Comparison of ENCODE assay signal across 2 cellular contexts in the genomic region with DNA sequence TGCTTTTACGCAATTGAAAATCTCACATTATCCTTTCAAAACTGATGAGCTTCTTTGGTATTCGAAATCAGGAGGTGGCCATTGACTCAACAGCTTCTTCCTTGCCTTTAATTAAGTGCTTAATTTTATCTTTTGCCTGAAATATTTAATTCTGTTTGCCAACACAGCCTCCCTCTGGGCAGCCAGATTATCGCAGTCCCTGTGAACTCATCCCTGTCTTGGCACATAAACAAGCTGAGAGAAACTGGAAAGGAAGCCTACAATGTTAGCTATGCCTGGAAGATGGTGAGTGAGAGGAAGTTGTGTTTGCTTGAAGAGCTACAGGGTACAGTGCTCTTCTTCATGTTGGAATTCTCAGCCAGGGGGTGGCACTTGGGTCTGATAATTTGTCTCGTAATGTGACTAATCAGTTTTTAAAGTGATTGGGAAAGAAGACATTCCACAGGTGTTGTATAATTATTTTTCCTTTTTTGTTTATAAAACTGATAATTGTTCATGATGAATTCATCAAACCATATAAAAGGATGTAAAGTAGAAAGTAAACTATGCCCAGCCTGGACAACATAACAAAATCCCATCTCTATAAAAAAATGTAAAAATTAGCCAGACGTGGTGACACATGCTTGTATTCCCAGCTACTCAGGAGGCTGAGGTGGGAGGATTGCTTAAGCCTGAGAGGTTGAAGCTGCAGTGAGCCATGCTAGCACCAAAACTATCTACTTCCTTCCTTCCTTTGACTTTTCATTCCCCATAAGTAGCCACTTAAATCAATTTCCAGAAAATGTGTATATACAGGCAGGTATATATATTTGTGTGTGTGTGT.
TF ChIP-seq lines count a peak whose summit lies in the region.

No MANE protein-coding gene starts in this region.

TF ChIP-seq in HCT116, 20 proteins besides CTCF, POLR2A, EP300 and RAD21 (continued from another document):
- TF ChIP-seq SRF (IDR thresholded peaks at IDR 0.05; ENCODE audit: low read depth): no peak
- TF ChIP-seq, protein P1, sequence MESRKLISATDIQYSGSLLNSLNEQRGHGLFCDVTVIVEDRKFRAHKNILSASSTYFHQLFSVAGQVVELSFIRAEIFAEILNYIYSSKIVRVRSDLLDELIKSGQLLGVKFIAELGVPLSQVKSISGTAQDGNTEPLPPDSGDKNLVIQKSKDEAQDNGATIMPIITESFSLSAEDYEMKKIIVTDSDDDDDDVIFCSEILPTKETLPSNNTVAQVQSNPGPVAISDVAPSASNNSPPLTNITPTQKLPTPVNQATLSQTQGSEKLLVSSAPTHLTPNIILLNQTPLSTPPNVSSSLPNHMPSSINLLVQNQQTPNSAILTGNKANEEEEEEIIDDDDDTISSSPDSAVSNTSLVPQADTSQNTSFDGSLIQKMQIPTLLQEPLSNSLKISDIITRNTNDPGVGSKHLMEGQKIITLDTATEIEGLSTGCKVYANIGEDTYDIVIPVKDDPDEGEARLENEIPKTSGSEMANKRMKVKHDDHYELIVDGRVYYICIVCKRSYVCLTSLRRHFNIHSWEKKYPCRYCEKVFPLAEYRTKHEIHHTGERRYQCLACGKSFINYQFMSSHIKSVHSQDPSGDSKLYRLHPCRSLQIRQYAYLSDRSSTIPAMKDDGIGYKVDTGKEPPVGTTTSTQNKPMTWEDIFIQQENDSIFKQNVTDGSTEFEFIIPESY (IDR thresholded peaks at IDR 0.05; ENCODE audit: extremely low read depth, insufficient replicate concordance, low read length): no peak
- no peak for TF ChIP-seq EZH2phosphoT487 (IDR thresholded peaks at IDR 0.05; ENCODE audit: borderline replicate concordance)
- no peak for TF ChIP-seq CBX3 (IDR thresholded peaks at IDR 0.05; ENCODE audit: low read depth)
- no peak for TF ChIP-seq FOSL1 (IDR thresholded peaks at IDR 0.05; ENCODE audit: low read depth)
- TF ChIP-seq JUND (IDR thresholded peaks at IDR 0.05): no peak
- no peak for TF ChIP-seq POLR2AphosphoS5 (IDR thresholded peaks at IDR 0.05; ENCODE audit: low read depth, low read length)
- TF ChIP-seq, protein P2, sequence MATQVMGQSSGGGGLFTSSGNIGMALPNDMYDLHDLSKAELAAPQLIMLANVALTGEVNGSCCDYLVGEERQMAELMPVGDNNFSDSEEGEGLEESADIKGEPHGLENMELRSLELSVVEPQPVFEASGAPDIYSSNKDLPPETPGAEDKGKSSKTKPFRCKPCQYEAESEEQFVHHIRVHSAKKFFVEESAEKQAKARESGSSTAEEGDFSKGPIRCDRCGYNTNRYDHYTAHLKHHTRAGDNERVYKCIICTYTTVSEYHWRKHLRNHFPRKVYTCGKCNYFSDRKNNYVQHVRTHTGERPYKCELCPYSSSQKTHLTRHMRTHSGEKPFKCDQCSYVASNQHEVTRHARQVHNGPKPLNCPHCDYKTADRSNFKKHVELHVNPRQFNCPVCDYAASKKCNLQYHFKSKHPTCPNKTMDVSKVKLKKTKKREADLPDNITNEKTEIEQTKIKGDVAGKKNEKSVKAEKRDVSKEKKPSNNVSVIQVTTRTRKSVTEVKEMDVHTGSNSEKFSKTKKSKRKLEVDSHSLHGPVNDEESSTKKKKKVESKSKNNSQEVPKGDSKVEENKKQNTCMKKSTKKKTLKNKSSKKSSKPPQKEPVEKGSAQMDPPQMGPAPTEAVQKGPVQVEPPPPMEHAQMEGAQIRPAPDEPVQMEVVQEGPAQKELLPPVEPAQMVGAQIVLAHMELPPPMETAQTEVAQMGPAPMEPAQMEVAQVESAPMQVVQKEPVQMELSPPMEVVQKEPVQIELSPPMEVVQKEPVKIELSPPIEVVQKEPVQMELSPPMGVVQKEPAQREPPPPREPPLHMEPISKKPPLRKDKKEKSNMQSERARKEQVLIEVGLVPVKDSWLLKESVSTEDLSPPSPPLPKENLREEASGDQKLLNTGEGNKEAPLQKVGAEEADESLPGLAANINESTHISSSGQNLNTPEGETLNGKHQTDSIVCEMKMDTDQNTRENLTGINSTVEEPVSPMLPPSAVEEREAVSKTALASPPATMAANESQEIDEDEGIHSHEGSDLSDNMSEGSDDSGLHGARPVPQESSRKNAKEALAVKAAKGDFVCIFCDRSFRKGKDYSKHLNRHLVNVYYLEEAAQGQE (IDR thresholded peaks at IDR 0.05; ENCODE audit: low read depth): no peak
- TF ChIP-seq, protein P3, sequence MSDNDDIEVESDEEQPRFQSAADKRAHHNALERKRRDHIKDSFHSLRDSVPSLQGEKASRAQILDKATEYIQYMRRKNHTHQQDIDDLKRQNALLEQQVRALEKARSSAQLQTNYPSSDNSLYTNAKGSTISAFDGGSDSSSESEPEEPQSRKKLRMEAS (IDR thresholded peaks at IDR 0.05): no peak
- no peak for TF ChIP-seq SP1 (IDR thresholded peaks at IDR 0.05; ENCODE audit: low read depth)
- no peak for TF ChIP-seq ELF1 (IDR thresholded peaks at IDR 0.05; ENCODE audit: borderline replicate concordance, low read depth)

TF ChIP-seq in HepG2, 621 proteins besides CTCF, POLR2A, EP300 and RAD21 (continues in another document):
- TF ChIP-seq, protein P4, sequence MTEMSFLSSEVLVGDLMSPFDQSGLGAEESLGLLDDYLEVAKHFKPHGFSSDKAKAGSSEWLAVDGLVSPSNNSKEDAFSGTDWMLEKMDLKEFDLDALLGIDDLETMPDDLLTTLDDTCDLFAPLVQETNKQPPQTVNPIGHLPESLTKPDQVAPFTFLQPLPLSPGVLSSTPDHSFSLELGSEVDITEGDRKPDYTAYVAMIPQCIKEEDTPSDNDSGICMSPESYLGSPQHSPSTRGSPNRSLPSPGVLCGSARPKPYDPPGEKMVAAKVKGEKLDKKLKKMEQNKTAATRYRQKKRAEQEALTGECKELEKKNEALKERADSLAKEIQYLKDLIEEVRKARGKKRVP (CRISPR knock-in tag; IDR thresholded peaks at IDR 0.05): no peak
- TF ChIP-seq HNRNPK (IDR thresholded peaks at IDR 0.05; ENCODE audit: low read depth, low read length, poor library complexity, severe bottlenecking) (no peak), KAT8 (CRISPR knock-in tag; IDR thresholded peaks at IDR 0.05) (no peak), KDM4B (CRISPR knock-in tag; IDR thresholded peaks at IDR 0.05) (no peak), CREB1 (IDR thresholded peaks at IDR 0.05) (no peak), CREB1 (CRISPR knock-in tag; IDR thresholded peaks at IDR 0.05) (no peak), ZNF589 (CRISPR knock-in tag; conservative IDR thresholded peaks at IDR 0.05) (no peak), RNF2 (conservative IDR thresholded peaks at IDR 0.05; ENCODE audit: low read depth) (no peak), ZSCAN31 (CRISPR knock-in tag; IDR thresholded peaks at IDR 0.05; ENCODE audit: low read depth) (no peak), YEATS2 (CRISPR knock-in tag; IDR thresholded peaks at IDR 0.05; ENCODE audit: borderline replicate concordance) (no peak), ZMAT3 (CRISPR knock-in tag; conservative IDR thresholded peaks at IDR 0.05) (no peak), KLF12 (CRISPR knock-in tag; IDR thresholded peaks at IDR 0.05; ENCODE audit: borderline replicate concordance) (no peak), ZNF816 (CRISPR knock-in tag; IDR thresholded peaks at IDR 0.05; ENCODE audit: borderline replicate concordance) (no peak)
- TF ChIP-seq, protein P5, sequence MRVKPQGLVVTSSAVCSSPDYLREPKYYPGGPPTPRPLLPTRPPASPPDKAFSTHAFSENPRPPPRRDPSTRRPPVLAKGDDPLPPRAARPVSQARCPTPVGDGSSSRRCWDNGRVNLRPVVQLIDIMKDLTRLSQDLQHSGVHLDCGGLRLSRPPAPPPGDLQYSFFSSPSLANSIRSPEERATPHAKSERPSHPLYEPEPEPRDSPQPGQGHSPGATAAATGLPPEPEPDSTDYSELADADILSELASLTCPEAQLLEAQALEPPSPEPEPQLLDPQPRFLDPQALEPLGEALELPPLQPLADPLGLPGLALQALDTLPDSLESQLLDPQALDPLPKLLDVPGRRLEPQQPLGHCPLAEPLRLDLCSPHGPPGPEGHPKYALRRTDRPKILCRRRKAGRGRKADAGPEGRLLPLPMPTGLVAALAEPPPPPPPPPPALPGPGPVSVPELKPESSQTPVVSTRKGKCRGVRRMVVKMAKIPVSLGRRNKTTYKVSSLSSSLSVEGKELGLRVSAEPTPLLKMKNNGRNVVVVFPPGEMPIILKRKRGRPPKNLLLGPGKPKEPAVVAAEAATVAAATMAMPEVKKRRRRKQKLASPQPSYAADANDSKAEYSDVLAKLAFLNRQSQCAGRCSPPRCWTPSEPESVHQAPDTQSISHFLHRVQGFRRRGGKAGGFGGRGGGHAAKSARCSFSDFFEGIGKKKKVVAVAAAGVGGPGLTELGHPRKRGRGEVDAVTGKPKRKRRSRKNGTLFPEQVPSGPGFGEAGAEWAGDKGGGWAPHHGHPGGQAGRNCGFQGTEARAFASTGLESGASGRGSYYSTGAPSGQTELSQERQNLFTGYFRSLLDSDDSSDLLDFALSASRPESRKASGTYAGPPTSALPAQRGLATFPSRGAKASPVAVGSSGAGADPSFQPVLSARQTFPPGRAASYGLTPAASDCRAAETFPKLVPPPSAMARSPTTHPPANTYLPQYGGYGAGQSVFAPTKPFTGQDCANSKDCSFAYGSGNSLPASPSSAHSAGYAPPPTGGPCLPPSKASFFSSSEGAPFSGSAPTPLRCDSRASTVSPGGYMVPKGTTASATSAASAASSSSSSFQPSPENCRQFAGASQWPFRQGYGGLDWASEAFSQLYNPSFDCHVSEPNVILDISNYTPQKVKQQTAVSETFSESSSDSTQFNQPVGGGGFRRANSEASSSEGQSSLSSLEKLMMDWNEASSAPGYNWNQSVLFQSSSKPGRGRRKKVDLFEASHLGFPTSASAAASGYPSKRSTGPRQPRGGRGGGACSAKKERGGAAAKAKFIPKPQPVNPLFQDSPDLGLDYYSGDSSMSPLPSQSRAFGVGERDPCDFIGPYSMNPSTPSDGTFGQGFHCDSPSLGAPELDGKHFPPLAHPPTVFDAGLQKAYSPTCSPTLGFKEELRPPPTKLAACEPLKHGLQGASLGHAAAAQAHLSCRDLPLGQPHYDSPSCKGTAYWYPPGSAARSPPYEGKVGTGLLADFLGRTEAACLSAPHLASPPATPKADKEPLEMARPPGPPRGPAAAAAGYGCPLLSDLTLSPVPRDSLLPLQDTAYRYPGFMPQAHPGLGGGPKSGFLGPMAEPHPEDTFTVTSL (CRISPR knock-in tag; IDR thresholded peaks at IDR 0.05; ENCODE audit: borderline replicate concordance): no peak
- TF ChIP-seq, protein P6, sequence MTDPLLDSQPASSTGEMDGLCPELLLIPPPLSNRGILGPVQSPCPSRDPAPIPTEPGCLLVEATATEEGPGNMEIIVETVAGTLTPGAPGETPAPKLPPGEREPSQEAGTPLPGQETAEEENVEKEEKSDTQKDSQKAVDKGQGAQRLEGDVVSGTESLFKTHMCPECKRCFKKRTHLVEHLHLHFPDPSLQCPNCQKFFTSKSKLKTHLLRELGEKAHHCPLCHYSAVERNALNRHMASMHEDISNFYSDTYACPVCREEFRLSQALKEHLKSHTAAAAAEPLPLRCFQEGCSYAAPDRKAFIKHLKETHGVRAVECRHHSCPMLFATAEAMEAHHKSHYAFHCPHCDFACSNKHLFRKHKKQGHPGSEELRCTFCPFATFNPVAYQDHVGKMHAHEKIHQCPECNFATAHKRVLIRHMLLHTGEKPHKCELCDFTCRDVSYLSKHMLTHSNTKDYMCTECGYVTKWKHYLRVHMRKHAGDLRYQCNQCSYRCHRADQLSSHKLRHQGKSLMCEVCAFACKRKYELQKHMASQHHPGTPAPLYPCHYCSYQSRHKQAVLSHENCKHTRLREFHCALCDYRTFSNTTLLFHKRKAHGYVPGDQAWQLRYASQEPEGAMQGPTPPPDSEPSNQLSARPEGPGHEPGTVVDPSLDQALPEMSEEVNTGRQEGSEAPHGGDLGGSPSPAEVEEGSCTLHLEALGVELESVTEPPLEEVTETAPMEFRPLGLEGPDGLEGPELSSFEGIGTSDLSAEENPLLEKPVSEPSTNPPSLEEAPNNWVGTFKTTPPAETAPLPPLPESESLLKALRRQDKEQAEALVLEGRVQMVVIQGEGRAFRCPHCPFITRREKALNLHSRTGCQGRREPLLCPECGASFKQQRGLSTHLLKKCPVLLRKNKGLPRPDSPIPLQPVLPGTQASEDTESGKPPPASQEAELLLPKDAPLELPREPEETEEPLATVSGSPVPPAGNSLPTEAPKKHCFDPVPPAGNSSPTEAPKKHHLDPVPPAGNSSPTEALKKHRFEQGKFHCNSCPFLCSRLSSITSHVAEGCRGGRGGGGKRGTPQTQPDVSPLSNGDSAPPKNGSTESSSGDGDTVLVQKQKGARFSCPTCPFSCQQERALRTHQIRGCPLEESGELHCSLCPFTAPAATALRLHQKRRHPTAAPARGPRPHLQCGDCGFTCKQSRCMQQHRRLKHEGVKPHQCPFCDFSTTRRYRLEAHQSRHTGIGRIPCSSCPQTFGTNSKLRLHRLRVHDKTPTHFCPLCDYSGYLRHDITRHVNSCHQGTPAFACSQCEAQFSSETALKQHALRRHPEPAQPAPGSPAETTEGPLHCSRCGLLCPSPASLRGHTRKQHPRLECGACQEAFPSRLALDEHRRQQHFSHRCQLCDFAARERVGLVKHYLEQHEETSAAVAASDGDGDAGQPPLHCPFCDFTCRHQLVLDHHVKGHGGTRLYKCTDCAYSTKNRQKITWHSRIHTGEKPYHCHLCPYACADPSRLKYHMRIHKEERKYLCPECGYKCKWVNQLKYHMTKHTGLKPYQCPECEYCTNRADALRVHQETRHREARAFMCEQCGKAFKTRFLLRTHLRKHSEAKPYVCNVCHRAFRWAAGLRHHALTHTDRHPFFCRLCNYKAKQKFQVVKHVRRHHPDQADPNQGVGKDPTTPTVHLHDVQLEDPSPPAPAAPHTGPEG (CRISPR knock-in tag; IDR thresholded peaks at IDR 0.05): no peak
- TF ChIP-seq, protein P7, sequence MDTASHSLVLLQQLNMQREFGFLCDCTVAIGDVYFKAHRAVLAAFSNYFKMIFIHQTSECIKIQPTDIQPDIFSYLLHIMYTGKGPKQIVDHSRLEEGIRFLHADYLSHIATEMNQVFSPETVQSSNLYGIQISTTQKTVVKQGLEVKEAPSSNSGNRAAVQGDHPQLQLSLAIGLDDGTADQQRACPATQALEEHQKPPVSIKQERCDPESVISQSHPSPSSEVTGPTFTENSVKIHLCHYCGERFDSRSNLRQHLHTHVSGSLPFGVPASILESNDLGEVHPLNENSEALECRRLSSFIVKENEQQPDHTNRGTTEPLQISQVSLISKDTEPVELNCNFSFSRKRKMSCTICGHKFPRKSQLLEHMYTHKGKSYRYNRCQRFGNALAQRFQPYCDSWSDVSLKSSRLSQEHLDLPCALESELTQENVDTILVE (CRISPR knock-in tag; IDR thresholded peaks at IDR 0.05): no peak
- TF ChIP-seq, protein P8, sequence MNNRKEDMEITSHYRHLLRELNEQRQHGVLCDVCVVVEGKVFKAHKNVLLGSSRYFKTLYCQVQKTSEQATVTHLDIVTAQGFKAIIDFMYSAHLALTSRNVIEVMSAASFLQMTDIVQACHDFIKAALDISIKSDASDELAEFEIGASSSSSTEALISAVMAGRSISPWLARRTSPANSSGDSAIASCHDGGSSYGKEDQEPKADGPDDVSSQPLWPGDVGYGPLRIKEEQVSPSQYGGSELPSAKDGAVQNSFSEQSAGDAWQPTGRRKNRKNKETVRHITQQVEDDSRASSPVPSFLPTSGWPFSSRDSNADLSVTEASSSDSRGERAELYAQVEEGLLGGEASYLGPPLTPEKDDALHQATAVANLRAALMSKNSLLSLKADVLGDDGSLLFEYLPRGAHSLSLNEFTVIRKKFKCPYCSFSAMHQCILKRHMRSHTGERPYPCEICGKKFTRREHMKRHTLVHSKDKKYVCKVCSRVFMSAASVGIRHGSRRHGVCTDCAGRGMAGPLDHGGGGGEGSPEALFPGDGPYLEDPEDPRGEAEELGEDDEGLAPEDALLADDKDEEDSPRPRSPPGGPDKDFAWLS (CRISPR knock-in tag; IDR thresholded peaks at IDR 0.05; ENCODE audit: borderline replicate concordance): no peak
- TF ChIP-seq, protein P9, sequence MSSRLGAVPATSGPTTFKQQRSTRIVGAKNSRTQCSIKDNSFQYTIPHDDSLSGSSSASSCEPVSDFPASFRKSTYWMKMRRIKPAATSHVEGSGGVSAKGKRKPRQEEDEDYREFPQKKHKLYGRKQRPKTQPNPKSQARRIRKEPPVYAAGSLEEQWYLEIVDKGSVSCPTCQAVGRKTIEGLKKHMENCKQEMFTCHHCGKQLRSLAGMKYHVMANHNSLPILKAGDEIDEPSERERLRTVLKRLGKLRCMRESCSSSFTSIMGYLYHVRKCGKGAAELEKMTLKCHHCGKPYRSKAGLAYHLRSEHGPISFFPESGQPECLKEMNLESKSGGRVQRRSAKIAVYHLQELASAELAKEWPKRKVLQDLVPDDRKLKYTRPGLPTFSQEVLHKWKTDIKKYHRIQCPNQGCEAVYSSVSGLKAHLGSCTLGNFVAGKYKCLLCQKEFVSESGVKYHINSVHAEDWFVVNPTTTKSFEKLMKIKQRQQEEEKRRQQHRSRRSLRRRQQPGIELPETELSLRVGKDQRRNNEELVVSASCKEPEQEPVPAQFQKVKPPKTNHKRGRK (CRISPR knock-in tag; IDR thresholded peaks at IDR 0.05): no peak
